Comparison of ENCODE assay signal across 11 cellular contexts in the genomic region with DNA sequence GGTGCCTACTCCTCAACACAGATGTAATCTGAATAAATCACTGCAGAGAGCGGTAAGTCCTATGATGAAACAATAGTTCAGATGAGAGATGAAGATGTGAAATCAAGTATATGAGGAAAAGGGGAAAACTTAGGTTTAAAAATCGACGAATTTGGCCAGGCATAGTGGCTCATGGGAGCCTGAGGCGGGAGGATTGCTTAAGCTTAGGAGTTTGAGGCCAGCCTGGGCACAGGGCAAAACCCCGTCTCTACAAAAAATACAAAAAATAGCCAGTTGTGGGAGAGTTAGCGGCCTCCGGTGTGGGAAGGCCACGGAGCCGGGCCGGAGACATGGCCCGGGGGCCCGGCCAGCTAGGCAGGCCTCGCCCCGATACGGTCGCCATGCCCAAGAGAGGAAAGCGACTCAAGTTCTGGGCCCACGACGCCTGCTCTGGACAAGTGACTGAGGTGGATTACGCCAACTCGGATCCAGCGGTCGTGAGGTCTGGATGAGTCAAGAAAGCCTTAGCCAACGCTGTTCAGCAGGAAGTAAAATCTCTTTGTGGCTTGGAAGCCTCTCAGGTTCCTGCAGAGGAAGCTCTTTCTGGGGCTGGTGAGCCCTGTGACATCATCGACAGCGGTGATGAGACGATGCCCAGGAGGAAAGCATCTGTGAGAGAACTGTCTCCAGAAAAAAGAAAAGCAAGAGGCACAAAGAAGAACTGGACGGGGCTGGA.
DNase-seq lines count a peak whose midpoint lies in the region; ATAC-seq lines count a peak whose summit lies in the region.
"Had no signal": no experiment of that assay in that cellular context is flagged by ENCODE, and none has a peak within 500 bp of the region (broad histone marks: within the 10 kb centered on the region; RNA-seq: fewer than 3 reads in every experiment).

No MANE protein-coding gene starts in this region.

- ATAC-seq in HG03521 (IDR thresholded peaks at IDR 0.05; ENCODE audit: unreplicated experiment) (no peak), HG02610 (IDR thresholded peaks at IDR 0.05; ENCODE audit: unreplicated experiment) (no peak), HG02678 (IDR thresholded peaks at IDR 0.05; ENCODE audit: unreplicated experiment) (no peak)

- DNase-seq in stimulated activated CD4-positive, alpha-beta T cell treated with anti-CD3 and anti-CD28 coated beads, Interleukin-1b, Interleukin-23, amount 100 ng/mL, for 48 hours, result peak; percentile 50
- DNase-seq in stimulated activated CD4-positive, alpha-beta T cell treated with anti-CD3 and anti-CD28 coated beads, Interleukin-4, amount 100 ng/mL, for 1 hour, result no peak
- peak; percentile 52 for DNase-seq in activated CD4-positive, alpha-beta T cell treated with anti-CD3 and anti-CD28 coated beads for 48 hours
- DNase-seq in glomerular visceral epithelial cell (ENCODE audit: extremely low spot score) (peak; percentile 39), islet precursor cell (no peak)
- DNase-seq: activated effector memory CD4-positive, alpha-beta T cell treated with Interleukin-2 at 50 U/mL for 16 hours; COR-L47; NCI-H1105 treated with DMSO at 0.1 percent for 48 hours had no signal

Comparison
In these comparisons a context has a peak if more than half of its experiments do, and no peak if none do; other contexts are left out.
1. DNase-seq: peak in stimulated activated CD4-positive, alpha-beta T cell treated with anti-CD3 and anti-CD28 coated beads, Interleukin-1b, Interleukin-23, amount 100 ng/mL, for 48 hours (single experiment), activated CD4-positive, alpha-beta T cell treated with anti-CD3 and anti-CD28 coated beads for 48 hours (single experiment) and glomerular visceral epithelial cell (single experiment); none in stimulated activated CD4-positive, alpha-beta T cell treated with anti-CD3 and anti-CD28 coated beads, Interleukin-4, amount 100 ng/mL, for 1 hour (single experiment) and islet precursor cell (single experiment).